Comparison of ENCODE assay signal across 9 cellular contexts in the genomic region with DNA sequence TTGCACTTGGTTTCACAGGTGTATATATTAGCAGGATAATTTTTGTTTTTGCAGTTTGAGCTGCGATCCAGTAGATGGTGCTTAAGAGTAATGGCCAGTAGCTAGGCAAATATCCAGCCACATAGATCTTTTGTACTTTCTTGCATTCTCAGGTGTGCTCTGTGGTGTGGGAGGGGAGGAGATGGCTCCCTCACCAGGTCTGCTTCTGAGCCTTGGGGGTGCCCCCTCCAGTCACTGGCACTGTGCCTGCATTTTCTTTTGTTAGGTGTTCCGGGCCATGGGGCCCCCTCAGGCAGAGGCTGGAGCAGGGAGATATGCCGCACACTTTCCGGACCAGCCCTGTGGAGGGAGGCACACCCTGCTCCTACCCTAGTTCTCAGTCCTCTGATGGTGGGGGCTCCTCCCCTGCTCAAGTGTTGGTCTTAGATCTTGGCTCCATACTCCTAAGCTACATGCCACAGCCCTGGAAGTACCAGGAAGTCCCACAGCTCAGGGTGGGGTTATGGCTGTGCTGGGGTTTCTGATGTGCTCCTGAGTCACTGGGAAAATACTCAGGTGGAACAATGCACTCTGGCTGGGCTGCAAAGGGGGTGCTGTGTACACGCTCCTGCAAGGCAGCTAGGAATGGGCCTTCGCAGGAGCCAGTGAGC.
DNase-seq lines count a peak whose midpoint lies in the region; ATAC-seq and TF ChIP-seq lines count a peak whose summit lies in the region.
"Had no signal": no experiment of that assay in that cellular context is flagged by ENCODE, and none has a peak within 500 bp of the region (broad histone marks: within the 10 kb centered on the region; RNA-seq: fewer than 3 reads in every experiment).

No MANE protein-coding gene starts in this region.

- H3K4me3 ChIP-seq in astrocyte of the spinal cord (ENCODE audit: low read depth, low read length), result no peak overlapping the region
- H3K4me3 ChIP-seq in lower lobe of right lung, result no peak overlapping the region
- no peak overlapping the region for H3K4me3 ChIP-seq in gastroesophageal sphincter

- TF ChIP-seq CTCF in astrocyte of the spinal cord (IDR thresholded peaks at IDR 0.05; ENCODE audit: low read depth, low read length), result peak; percentile 72
- peak; percentile 44 for TF ChIP-seq CTCF in lower lobe of right lung (IDR thresholded peaks at IDR 0.05)
- no peak for TF ChIP-seq CTCF in gastroesophageal sphincter (IDR thresholded peaks at IDR 0.05)

- H3K27me3 ChIP-seq in lower lobe of right lung (ENCODE audit: low read depth) (no peaks in the 10 kb centered on the region), gastroesophageal sphincter (no peaks in the 10 kb centered on the region)

- H3K36me3 ChIP-seq in lower lobe of right lung (no peaks in the 10 kb centered on the region), gastroesophageal sphincter (peaks cover 0 to 4% of the 10 kb centered on the region in 2 donors)

- TF ChIP-seq EP300 in gastroesophageal sphincter (IDR thresholded peaks at IDR 0.05), result no peak

- no peak for TF ChIP-seq POLR2A in gastroesophageal sphincter (IDR thresholded peaks at IDR 0.05)

- 83 to 93% methylated on average over 1 to 3 of the region's 6 CpGs for WGBS in gastroesophageal sphincter (ENCODE audit: low coverage in 1 of 2), 2 donors

- H3K4me1 ChIP-seq in lower lobe of right lung (peaks cover 3% of the 10 kb centered on the region), gastroesophageal sphincter (no peaks in the 10 kb centered on the region)

- peak; percentile 50 for DNase-seq in DMS53 (lab: John Stamatoyannopoulos, UW)
- DNase-seq in Kasumi-1 (lab: John Stamatoyannopoulos, UW), result peak; percentile 20 to 29
- DNase-seq in astrocyte of the spinal cord (ENCODE audit: low read depth, low spot score), result peak; percentile 48
- DNase-seq in lower lobe of right lung, result peak; percentile 89
- DNase-seq in NCI-H446 (lab: John Stamatoyannopoulos, UW), result no peak
- DNase-seq in SHP77 treated with DMSO at 0.1 percent for 48 hours (lab: John Stamatoyannopoulos, UW), result no peak
- DNase-seq in stimulated activated CD8-positive, alpha-beta memory T cell treated with anti-CD3 and anti-CD28 coated beads, Interleukin-4, amount 100 ng/mL, for 48 hours, result no peak
- DNase-seq: naive B cell had no signal

- intact Hi-C loops in lower lobe of right lung (cut with DNase I), result no loop called here

- H3K9me3 ChIP-seq in lower lobe of right lung (no peaks in the 10 kb centered on the region), gastroesophageal sphincter (no peaks in the 10 kb centered on the region)

- peak; percentile 98 to 99 for ATAC-seq in lower lobe of right lung
- no peak for ATAC-seq in gastroesophageal sphincter

- H3K27ac ChIP-seq in lower lobe of right lung (peak overlapping the region; percentile 48), gastroesophageal sphincter (no peak overlapping the region)

- in situ Hi-C loops in astrocyte of the spinal cord (cut with HindIII; ENCODE audit: low sequenced_read_pairs), result no loop called here

Comparison
In these comparisons a context has a peak if more than half of its experiments do, and no peak if none do; other contexts are left out.
1. DNase-seq: peak in DMS53 (single experiment), Kasumi-1 (2 of 2), astrocyte of the spinal cord (single experiment) and lower lobe of right lung (single experiment); none in NCI-H446 (0 of 2), SHP77 treated with DMSO at 0.1 percent for 48 hours (single experiment) and stimulated activated CD8-positive, alpha-beta memory T cell treated with anti-CD3 and anti-CD28 coated beads, Interleukin-4, amount 100 ng/mL, for 48 hours (single experiment).
2. CTCF ChIP-seq: peak in astrocyte of the spinal cord (single experiment) and lower lobe of right lung (single experiment); none in gastroesophageal sphincter (0 of 4).